In genomic region chr7:119438315-119438714, GRCh38 we compare ENCODE assay signal across 9 cellular contexts.
"Had no signal": no experiment of that assay in that cellular context is flagged by ENCODE, and none has a peak within 500 bp of the region (broad histone marks: within the 10 kb centered on the region; RNA-seq: fewer than 3 reads in every experiment).

No MANE protein-coding gene starts in this region.

- H3K4me2 ChIP-seq: KMS-11 had no signal

- DNase-seq: GM23248, GOT3, H7, HFFc6, KBM-7 had no signal

- H3K4me3 ChIP-seq: GM23248, HAP-1 had no signal

- ATAC-seq: HCT116 had no signal

- H3K36me3 ChIP-seq: HAP-1 had no signal

- H3K4me1 ChIP-seq: HAP-1 had no signal

- H3K9me3 ChIP-seq: HAP-1 had no signal

- H3K9ac ChIP-seq: GM23248, KMS-11 had no signal

- H2AFZ ChIP-seq: GM23248 had no signal

- H3K27ac ChIP-seq: GM23248, HL-60, KMS-11 had no signal
